Comparison of ENCODE assay signal across 1 cellular context in genomic region chr20:49690899-49691620, GRCh38.
TF ChIP-seq lines count a peak whose summit lies in the region.

No MANE protein-coding gene starts in this region.

TF ChIP-seq in liver, 16 proteins besides CTCF, POLR2A, EP300 and RAD21 (continued from another document):
- TF ChIP-seq ATF3 (IDR thresholded peaks at IDR 0.05) (peak; percentile 94), FOXA1 (IDR thresholded peaks at IDR 0.05) (peak; percentile 27), EGR1 (IDR thresholded peaks at IDR 0.05; ENCODE audit: low read depth in 2 of 2) (peak in 1 of 2 donors; percentile 67)
